ENCODE assay signal across 1 cellular context in the genomic region with DNA sequence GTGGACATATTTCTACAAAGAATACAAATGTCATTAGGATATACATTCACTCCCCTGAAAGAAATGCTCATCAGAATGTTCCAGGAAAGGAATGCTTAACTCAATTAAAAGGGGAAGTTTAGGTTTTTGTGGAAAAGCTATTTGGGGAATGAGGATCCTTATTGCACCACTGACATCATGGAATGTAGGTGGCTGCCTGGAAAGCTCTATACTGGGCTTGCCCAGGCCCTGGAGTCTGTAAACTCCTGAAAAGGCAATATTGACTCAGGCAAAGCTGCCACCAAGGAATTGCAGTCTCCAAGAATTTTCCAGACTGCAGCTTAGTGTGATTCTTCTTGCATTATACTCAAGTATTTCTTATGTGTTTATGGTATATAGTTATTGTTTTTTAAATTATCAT.
TF ChIP-seq lines count a peak whose summit lies in the region.

No MANE protein-coding gene starts in this region.

TF ChIP-seq in HepG2, 621 proteins besides CTCF, POLR2A, EP300 and RAD21:
- TF ChIP-seq ZSCAN20 (CRISPR knock-in tag; IDR thresholded peaks at IDR 0.05; ENCODE audit: borderline replicate concordance) (no peak), MED8 (CRISPR knock-in tag; IDR thresholded peaks at IDR 0.05; ENCODE audit: insufficient replicate concordance) (no peak), ZNF382 (CRISPR knock-in tag; IDR thresholded peaks at IDR 0.05; ENCODE audit: borderline replicate concordance) (no peak), ARHGAP35 (CRISPR knock-in tag; IDR thresholded peaks at IDR 0.05; ENCODE audit: borderline replicate concordance) (no peak), MXI1 (IDR thresholded peaks at IDR 0.05; ENCODE audit: borderline replicate concordance, low read depth, low read length) (no peak), ARNTL (CRISPR knock-in tag; IDR thresholded peaks at IDR 0.05) (no peak), HMGA1 (CRISPR knock-in tag; conservative IDR thresholded peaks at IDR 0.05) (no peak)
- TF ChIP-seq, protein P1, sequence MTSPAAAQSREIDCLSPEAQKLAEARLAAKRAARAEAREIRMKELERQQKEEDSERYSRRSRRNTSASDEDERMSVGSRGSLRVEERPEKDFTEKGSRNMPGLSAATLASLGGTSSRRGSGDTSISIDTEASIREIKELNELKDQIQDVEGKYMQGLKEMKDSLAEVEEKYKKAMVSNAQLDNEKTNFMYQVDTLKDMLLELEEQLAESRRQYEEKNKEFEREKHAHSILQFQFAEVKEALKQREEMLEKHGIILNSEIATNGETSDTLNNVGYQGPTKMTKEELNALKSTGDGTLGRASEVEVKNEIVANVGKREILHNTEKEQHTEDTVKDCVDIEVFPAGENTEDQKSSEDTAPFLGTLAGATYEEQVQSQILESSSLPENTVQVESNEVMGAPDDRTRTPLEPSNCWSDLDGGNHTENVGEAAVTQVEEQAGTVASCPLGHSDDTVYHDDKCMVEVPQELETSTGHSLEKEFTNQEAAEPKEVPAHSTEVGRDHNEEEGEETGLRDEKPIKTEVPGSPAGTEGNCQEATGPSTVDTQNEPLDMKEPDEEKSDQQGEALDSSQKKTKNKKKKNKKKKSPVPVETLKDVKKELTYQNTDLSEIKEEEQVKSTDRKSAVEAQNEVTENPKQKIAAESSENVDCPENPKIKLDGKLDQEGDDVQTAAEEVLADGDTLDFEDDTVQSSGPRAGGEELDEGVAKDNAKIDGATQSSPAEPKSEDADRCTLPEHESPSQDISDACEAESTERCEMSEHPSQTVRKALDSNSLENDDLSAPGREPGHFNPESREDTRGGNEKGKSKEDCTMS (CRISPR knock-in tag; conservative IDR thresholded peaks at IDR 0.05) = no peak
- TF ChIP-seq, protein P2, sequence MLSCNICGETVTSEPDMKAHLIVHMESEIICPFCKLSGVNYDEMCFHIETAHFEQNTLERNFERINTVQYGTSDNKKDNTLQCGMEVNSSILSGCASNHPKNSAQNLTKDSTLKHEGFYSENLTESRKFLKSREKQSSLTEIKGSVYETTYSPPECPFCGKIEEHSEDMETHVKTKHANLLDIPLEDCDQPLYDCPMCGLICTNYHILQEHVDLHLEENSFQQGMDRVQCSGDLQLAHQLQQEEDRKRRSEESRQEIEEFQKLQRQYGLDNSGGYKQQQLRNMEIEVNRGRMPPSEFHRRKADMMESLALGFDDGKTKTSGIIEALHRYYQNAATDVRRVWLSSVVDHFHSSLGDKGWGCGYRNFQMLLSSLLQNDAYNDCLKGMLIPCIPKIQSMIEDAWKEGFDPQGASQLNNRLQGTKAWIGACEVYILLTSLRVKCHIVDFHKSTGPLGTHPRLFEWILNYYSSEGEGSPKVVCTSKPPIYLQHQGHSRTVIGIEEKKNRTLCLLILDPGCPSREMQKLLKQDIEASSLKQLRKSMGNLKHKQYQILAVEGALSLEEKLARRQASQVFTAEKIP (CRISPR knock-in tag; IDR thresholded peaks at IDR 0.05; ENCODE audit: borderline replicate concordance) = no peak
- TF ChIP-seq, protein P3, sequence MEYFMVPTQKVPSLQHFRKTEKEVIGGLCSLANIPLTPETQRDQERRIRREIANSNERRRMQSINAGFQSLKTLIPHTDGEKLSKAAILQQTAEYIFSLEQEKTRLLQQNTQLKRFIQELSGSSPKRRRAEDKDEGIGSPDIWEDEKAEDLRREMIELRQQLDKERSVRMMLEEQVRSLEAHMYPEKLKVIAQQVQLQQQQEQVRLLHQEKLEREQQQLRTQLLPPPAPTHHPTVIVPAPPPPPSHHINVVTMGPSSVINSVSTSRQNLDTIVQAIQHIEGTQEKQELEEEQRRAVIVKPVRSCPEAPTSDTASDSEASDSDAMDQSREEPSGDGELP (IDR thresholded peaks at IDR 0.05; ENCODE audit: borderline replicate concordance, low read depth) = no peak
- TF ChIP-seq, protein P4, sequence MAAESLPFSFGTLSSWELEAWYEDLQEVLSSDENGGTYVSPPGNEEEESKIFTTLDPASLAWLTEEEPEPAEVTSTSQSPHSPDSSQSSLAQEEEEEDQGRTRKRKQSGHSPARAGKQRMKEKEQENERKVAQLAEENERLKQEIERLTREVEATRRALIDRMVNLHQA (CRISPR knock-in tag; IDR thresholded peaks at IDR 0.05) = no peak
- TF ChIP-seq, protein P5, sequence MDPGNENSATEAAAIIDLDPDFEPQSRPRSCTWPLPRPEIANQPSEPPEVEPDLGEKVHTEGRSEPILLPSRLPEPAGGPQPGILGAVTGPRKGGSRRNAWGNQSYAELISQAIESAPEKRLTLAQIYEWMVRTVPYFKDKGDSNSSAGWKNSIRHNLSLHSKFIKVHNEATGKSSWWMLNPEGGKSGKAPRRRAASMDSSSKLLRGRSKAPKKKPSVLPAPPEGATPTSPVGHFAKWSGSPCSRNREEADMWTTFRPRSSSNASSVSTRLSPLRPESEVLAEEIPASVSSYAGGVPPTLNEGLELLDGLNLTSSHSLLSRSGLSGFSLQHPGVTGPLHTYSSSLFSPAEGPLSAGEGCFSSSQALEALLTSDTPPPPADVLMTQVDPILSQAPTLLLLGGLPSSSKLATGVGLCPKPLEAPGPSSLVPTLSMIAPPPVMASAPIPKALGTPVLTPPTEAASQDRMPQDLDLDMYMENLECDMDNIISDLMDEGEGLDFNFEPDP (CRISPR knock-in tag; conservative IDR thresholded peaks at IDR 0.05) = no peak
- TF ChIP-seq, protein P6, sequence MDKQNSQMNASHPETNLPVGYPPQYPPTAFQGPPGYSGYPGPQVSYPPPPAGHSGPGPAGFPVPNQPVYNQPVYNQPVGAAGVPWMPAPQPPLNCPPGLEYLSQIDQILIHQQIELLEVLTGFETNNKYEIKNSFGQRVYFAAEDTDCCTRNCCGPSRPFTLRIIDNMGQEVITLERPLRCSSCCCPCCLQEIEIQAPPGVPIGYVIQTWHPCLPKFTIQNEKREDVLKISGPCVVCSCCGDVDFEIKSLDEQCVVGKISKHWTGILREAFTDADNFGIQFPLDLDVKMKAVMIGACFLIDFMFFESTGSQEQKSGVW (CRISPR knock-in tag; IDR thresholded peaks at IDR 0.05; ENCODE audit: borderline replicate concordance) = no peak
